8 cellular contexts compared by ENCODE assay signal in the genomic region with DNA sequence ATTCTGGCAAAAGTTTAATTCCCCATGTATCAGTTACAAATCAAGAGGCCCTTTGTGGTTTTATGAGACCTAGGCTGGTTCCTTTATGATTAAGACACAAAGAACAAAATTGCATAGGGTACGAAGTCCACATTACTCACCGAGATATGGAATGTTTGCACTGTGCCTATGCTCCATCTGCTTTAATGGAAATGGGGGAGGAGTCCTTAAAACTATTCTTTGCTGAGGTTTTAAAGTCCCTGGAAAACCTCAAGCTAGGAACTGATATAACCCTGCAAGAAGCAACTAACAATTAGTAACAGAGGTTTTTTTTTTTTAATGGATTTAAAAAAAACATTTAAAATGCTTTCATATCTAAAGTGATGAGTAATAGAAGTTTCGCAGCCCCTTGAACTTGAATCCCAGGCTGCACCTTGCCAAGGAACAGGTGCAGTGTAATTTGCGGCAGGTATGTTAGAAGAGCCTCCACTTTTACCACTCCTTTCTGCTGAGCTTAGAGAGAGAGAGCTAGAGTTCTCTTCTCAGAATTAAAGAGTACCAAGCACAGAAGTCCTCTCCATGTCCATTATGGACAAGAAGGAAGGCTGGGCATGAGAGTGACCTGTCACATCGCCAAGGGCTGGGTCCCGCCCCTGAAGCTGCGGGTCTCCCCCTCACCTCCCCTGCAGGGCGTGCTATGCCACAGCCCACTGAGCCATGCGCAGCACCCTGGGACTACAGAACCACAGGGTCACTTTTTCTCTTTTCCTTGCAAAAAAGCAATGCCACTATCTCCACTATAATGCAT. TPM values are rescaled to one million over a fixed set of nuclear protein-coding genes. Genes with fewer than 3 reads are reported as not detected.
DNase-seq lines count a peak whose midpoint lies in the region; ATAC-seq, FAIRE-seq and TF ChIP-seq lines count a peak whose summit lies in the region.

No MANE protein-coding gene starts in this region.

- 9% methylated on average over 7 of the region's 9 CpGs for WGBS in HepG2 (ENCODE audit: low lambda C conversion rate)

- in situ Hi-C loops in HepG2 (cut with HindIII; ENCODE audit: extremely low pct_ligation_motif_present, low pct_unique_long_range_greater_than_20kb), result no loop called here

- TF ChIP-seq CTCF in HL-60 (IDR thresholded peaks at IDR 0.05; ENCODE audit: insufficient read depth, low read length), result no peak
- no peak for TF ChIP-seq CTCF in HepG2 (CRISPR knock-in tag; IDR thresholded peaks at IDR 0.05)
- TF ChIP-seq CTCF in omental fat pad (IDR thresholded peaks at IDR 0.05), result no peak

- POLR2A ChIA-PET in HepG2 (lab: Yijun Ruan, JAX), result interaction anchor here (0.7 to 4.4 kb wide), 18 partner anchors 10 to 161 kb away, joined by 3 to 68 read pairs (median 6); a partner anchor contains a TSS

- H3K9ac ChIP-seq in HepG2 (ENCODE audit: insufficient read depth, low read depth, low read length), result peak overlapping the region; percentile 95

- H3K36me3 ChIP-seq in ACC112 (ENCODE audit: insufficient read depth, low read length) (peaks cover 20% of the 10 kb centered on the region), HepG2 (replicated peaks in 1 of 2; ENCODE audit: control insufficient read depth in 1 of 2, insufficient read depth in 2 of 2, low read length in 2 of 2) (peaks cover 3 to 15% of the 10 kb centered on the region in 2 experiments)

- H3K27ac Mint-ChIP-seq in activated T-helper 1 cell treated with anti-CD3 and anti-CD28 coated beads, Interleukin-12 subunit alpha, Interleukin-12 subunit beta, Interleukin-2, Interleukin-4 antibody, amounts not matched to agents 30 ng/mL and 10 ng/mL and 1 ng/mL, durations not matched to agents 14 hours and 24 hours and 36 hours, result peak overlapping the region; percentile 38

- BruUV-seq in HepG2 (replicated peaks; lab: Mats Ljungman, UMichigan), result no TSS peak

- peaks cover 14% of the 10 kb centered on the region for H3K79me2 ChIP-seq in ACC112 (ENCODE audit: control insufficient read depth, insufficient read depth, low read length, unreplicated experiment)
- H3K79me2 ChIP-seq in HepG2 (ENCODE audit: insufficient read depth, low read length), result peaks cover 11% of the 10 kb centered on the region

- TF ChIP-seq POLR2A in HepG2 (IDR thresholded peaks at IDR 0.05; ENCODE audit: insufficient read depth in 1 of 2, low read depth in 2 of 2, low read length in 2 of 2), result no peak

- peaks cover 71% of the 10 kb centered on the region for H3K4me1 Mint-ChIP-seq in activated T-helper 1 cell treated with anti-CD3 and anti-CD28 coated beads, Interleukin-12 subunit alpha, Interleukin-12 subunit beta, Interleukin-2, Interleukin-4 antibody, amounts not matched to agents 30 ng/mL and 10 ng/mL and 1 ng/mL, durations not matched to agents 14 hours and 24 hours and 36 hours (ENCODE audit: low read depth)

- ATAC-seq in HepG2 (peak; percentile 45), GM21717 (IDR thresholded peaks at IDR 0.05; ENCODE audit: unreplicated experiment) (no peak), omental fat pad (ENCODE audit: low FRiP score) (no peak)

- TF ChIP-seq EP300 in HepG2 (IDR thresholded peaks at IDR 0.05; ENCODE audit: low read depth in 2 of 2, low read length in 2 of 2) (peak; percentile 43 to 95; a peak in 2 of 4 replicates), HepG2 (CRISPR knock-in tag; IDR thresholded peaks at IDR 0.05; ENCODE audit: borderline replicate concordance) (peak; percentile 85)

- H3K4me1 ChIP-seq in ACC112 (ENCODE audit: control insufficient read depth, insufficient read depth, low read length, unreplicated experiment) (peaks cover 37% of the 10 kb centered on the region), HepG2 (ENCODE audit: insufficient read depth, low read length) (peaks cover 62% of the 10 kb centered on the region)

- no peak for TF ChIP-seq RAD21 in HepG2 (CRISPR knock-in tag; IDR thresholded peaks at IDR 0.05)

- 0 out of 2 replicates have a peak overlapping the region, but pooled peaks have one; percentile 26 for H3K27ac ChIP-seq in ACC112 (ENCODE audit: low read depth, low read length)
- peak overlapping the region; percentile 90 for H3K27ac ChIP-seq in HL-60 (replicated peaks)
- peak overlapping the region; percentile 97 for H3K27ac ChIP-seq in HepG2 (ENCODE audit: extremely low read length, insufficient read depth, low read length)

- intact Hi-C loops in activated T-helper 1 cell treated with anti-CD3 and anti-CD28 coated beads, Interleukin-12 subunit alpha, Interleukin-12 subunit beta, Interleukin-2, Interleukin-4 antibody, amounts not matched to agents 30 ng/mL and 10 ng/mL and 1 ng/mL, durations not matched to agents 14 hours and 24 hours and 36 hours (cut with micrococcal nuclease), result no loop called here
- intact Hi-C loops in HepG2 (cut with micrococcal nuclease; ENCODE audit: unreplicated experiment), result no loop called here

- H3K4me2 ChIP-seq in HepG2 (ENCODE audit: low read depth, low read length), result peak overlapping the region; percentile 98

- H2AFZ ChIP-seq in ACC112 (ENCODE audit: low read length, unreplicated experiment) (no peak overlapping the region), HepG2 (ENCODE audit: low read length) (no peak overlapping the region)

- no peaks in the 10 kb centered on the region for H3K9me3 ChIP-seq in HepG2 (ENCODE audit: low read length)

- H3K4me3 ChIP-seq in ACC112 (ENCODE audit: low read depth, low read length) (peak overlapping the region; percentile 86), HL-60 (replicated peaks; ENCODE audit: insufficient read depth, low read length) (peak overlapping the region; percentile 67), HepG2 (replicated peaks in 1 of 3; ENCODE audit: insufficient read depth in 1 of 3, low read depth in 2 of 3, low read length in 3 of 3) (peak overlapping the region; percentile 66 to 86 (median 75))

- H3K27me3 Mint-ChIP-seq in activated T-helper 1 cell treated with anti-CD3 and anti-CD28 coated beads, Interleukin-12 subunit alpha, Interleukin-12 subunit beta, Interleukin-2, Interleukin-4 antibody, amounts not matched to agents 30 ng/mL and 10 ng/mL and 1 ng/mL, durations not matched to agents 14 hours and 24 hours and 36 hours (ENCODE audit: insufficient read depth), result no peaks in the 10 kb centered on the region

- H3K27me3 ChIP-seq in ACC112 (ENCODE audit: insufficient read depth, low read length) (no peaks in the 10 kb centered on the region), HL-60 (ENCODE audit: insufficient read depth, poor library complexity, severe bottlenecking) (no peaks in the 10 kb centered on the region), HepG2 (ENCODE audit: control insufficient read depth in 1 of 2, insufficient read depth in 2 of 2, low read length in 2 of 2) (no peaks in the 10 kb centered on the region)

- no peaks in the 10 kb centered on the region for H4K20me1 ChIP-seq in HepG2 (ENCODE audit: insufficient read depth, low read length)

- H3K4me3 Mint-ChIP-seq in activated T-helper 1 cell treated with anti-CD3 and anti-CD28 coated beads, Interleukin-12 subunit alpha, Interleukin-12 subunit beta, Interleukin-2, Interleukin-4 antibody, amounts not matched to agents 30 ng/mL and 10 ng/mL and 1 ng/mL, durations not matched to agents 14 hours and 24 hours and 36 hours, result peak overlapping the region; percentile 96

- H3K9me3 Mint-ChIP-seq in activated T-helper 1 cell treated with anti-CD3 and anti-CD28 coated beads, Interleukin-12 subunit alpha, Interleukin-12 subunit beta, Interleukin-2, Interleukin-4 antibody, amounts not matched to agents 30 ng/mL and 10 ng/mL and 1 ng/mL, durations not matched to agents 14 hours and 24 hours and 36 hours, result no peaks in the 10 kb centered on the region

- peaks cover 53% of the 10 kb centered on the region for H3K36me3 Mint-ChIP-seq in activated T-helper 1 cell treated with anti-CD3 and anti-CD28 coated beads, Interleukin-12 subunit alpha, Interleukin-12 subunit beta, Interleukin-2, Interleukin-4 antibody, amounts not matched to agents 30 ng/mL and 10 ng/mL and 1 ng/mL, durations not matched to agents 14 hours and 24 hours and 36 hours (ENCODE audit: low read depth)

- DNase-seq in HL-60 (ENCODE audit: low read depth in 1 of 2, low spot score in 1 of 2) (no peak), HepG2 (ENCODE audit: low spot score) (peak; percentile 98), C1 segment of cervical spinal cord (lab: John Stamatoyannopoulos, UW) (no peak), omental fat pad (ENCODE audit: low spot score) (no peak)
- DNase-seq in activated T-helper 1 cell treated with anti-CD3 and anti-CD28 coated beads, Interleukin-12 subunit alpha, Interleukin-12 subunit beta, Interleukin-2, Interleukin-4 antibody, amounts not matched to agents 30 ng/mL and 10 ng/mL and 1 ng/mL, durations not matched to agents 14 hours and 24 hours and 36 hours (ENCODE audit: low spot score), result no peak
- DNase-seq in stimulated activated CD4-positive, alpha-beta T cell treated with anti-CD3 and anti-CD28 coated beads, Interleukin-2, amount 100 ng/mL, for 24 hours, result no peak

- CTCF ChIA-PET in HepG2 (lab: Yijun Ruan, JAX; ENCODE audit: low intra/inter-chr PET ratio, low total read pairs), result no interaction called here

- FAIRE-seq in HepG2 (lab: Jason Lieb, UNC), result peak; percentile 88

RNA-seq across cellular contexts. Expression of a gene that starts 2.3 kb away (rescaled TPM):
- total RNA-seq in activated T-helper 1 cell treated with anti-CD3 and anti-CD28 coated beads, Interleukin-12 subunit alpha, Interleukin-12 subunit beta, Interleukin-2, Interleukin-4 antibody, amounts not matched to agents 30 ng/mL and 10 ng/mL and 1 ng/mL, durations not matched to agents 14 hours and 24 hours and 36 hours, result 79.5 and 80.1 TPM in 2 replicates
- total RNA-seq in HepG2 (2016; rRNA removed; fragmentation: Illumina TruSeq; extraction: Trizol) (41.4 and 60.1 TPM in 2 replicates), omental fat pad (100 to 1,000 TPM in 1 of 4 donors, 10 to 100 TPM in 3; 40.8 to 146 (median 50.1) TPM)
- total RNA-seq in HepG2 (2016; cell fraction: cytosol; rRNA removed; fragmentation: Illumina TruSeq; extraction: Trizol; ENCODE audit: low read depth), result 22.9 and 24.8 TPM in 2 replicates
- total RNA-seq in HepG2 (2016; cell fraction: insoluble cytoplasmic fraction; rRNA removed; fragmentation: Illumina TruSeq; extraction: Trizol), result 40.1 and 52.3 TPM in 2 replicates
- total RNA-seq in HepG2 (2016; cell fraction: membrane; rRNA removed; fragmentation: Illumina TruSeq; extraction: Trizol), result 38.4 and 42.1 TPM in 2 replicates
- total RNA-seq in HepG2 (2016; cell fraction: nucleus; rRNA removed; fragmentation: Illumina TruSeq; extraction: Trizol), result 23.4 and 26.0 TPM in 2 replicates
- 48.7 and 60.5 TPM in 2 replicates for polyA plus RNA-seq in HepG2 (2011; rRNA removed)
- 35.1 and 50.0 TPM in 2 replicates for polyA plus RNA-seq in HepG2 (2011; cell fraction: cytosol; rRNA removed)
- 16.6 and 20.7 TPM in 2 replicates for polyA plus RNA-seq in HepG2 (2011; cell fraction: nucleus; rRNA removed)
- 55.8 and 68.9 TPM in 2 replicates for polyA plus RNA-seq in HepG2 (2012)
- 37.2 and 40.1 TPM in 2 replicates for polyA plus RNA-seq in HepG2 (2016; cell fraction: cytosol; fragmentation: Illumina TruSeq; extraction: Trizol; ENCODE audit: low read depth)
- polyA plus RNA-seq in HepG2 (2016; cell fraction: insoluble cytoplasmic fraction; fragmentation: Illumina TruSeq; extraction: Trizol; ENCODE audit: low read depth), result 67.5 and 71.1 TPM in 2 replicates
- polyA plus RNA-seq in HepG2 (2016; cell fraction: membrane; fragmentation: Illumina TruSeq; extraction: Trizol; ENCODE audit: low read depth), result 42.6 and 44.3 TPM in 2 replicates
- polyA plus RNA-seq in HepG2 (2016; cell fraction: nucleus; fragmentation: Illumina TruSeq; extraction: Trizol; ENCODE audit: insufficient read depth, low read depth), result 39.9 and 41.4 TPM in 2 replicates
- 29.1 and 31.0 TPM in 2 replicates for polyA minus RNA-seq in HepG2 (2011; rRNA and poly(A)+ RNA removed; ENCODE audit: low replicate concordance)
- polyA minus RNA-seq in HepG2 (2011; cell fraction: cytosol; rRNA and poly(A)+ RNA removed), result 46.4 and 51.7 TPM in 2 replicates
- 32.6 and 44.3 TPM in 2 replicates for polyA minus RNA-seq in HepG2 (2011; cell fraction: nucleus; rRNA and poly(A)+ RNA removed)

Comparison
In these comparisons a context has a peak if more than half of its experiments do, and no peak if none do; other contexts are left out.
1. H3K27ac ChIP-seq: peak in every context shown above with its lines; median percentile 97 in HepG2; 90 in HL-60; 26 in ACC112.